Comparison of ENCODE assay signal across 1 cellular context in the genomic region with DNA sequence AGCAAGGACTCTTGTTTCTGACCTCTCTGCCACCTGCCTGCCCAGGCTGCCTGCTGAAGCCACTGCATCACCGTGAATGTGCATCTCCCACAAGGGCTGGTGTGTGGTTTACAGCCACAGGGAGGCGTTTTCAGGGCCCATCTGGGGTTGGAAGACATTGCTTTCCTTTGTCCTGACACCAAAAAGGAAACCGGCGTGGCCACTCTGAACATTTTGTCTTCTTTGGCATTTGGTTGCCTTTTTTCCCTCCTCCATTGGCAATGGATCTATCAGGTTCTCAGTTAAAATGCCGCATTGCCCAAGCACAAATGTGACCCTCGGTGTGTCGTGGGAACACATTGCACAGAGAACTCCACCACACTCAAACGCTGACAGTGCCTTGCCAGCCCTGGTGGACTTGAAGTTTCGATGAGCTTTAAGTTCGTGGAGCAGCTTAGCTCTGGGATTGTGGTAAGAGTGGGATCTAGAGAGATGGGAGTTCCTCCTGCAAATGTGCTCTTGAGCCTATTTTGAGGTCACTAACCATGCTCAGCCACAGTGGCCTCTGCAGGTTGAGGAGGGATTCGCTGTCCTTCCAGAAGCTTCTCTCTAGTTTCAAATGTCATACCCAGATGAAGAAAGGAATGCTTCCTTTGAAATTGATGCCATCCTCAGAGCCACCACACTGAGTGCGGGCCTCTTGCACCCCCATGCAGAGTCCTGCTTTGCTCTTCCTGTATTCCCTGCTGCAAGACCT.
TF ChIP-seq lines count a peak whose summit lies in the region.

No MANE protein-coding gene starts in this region.

TF ChIP-seq in SK-N-SH treated with all-trans-retinoic acid at 6 μM for 48 hours, 23 proteins besides CTCF, POLR2A, EP300 and RAD21 (continued from another document):
- TF ChIP-seq, protein P1, sequence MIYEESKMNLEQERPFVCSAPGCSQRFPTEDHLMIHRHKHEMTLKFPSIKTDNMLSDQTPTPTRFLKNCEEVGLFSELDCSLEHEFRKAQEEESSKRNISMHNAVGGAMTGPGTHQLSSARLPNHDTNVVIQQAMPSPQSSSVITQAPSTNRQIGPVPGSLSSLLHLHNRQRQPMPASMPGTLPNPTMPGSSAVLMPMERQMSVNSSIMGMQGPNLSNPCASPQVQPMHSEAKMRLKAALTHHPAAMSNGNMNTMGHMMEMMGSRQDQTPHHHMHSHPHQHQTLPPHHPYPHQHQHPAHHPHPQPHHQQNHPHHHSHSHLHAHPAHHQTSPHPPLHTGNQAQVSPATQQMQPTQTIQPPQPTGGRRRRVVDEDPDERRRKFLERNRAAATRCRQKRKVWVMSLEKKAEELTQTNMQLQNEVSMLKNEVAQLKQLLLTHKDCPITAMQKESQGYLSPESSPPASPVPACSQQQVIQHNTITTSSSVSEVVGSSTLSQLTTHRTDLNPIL (CRISPR knock-in tag; IDR thresholded peaks at IDR 0.05; ENCODE audit: low read depth) = no peak
- TF ChIP-seq GLIS3 (CRISPR knock-in tag; IDR thresholded peaks at IDR 0.05) (no peak), BACH2 (CRISPR knock-in tag; IDR thresholded peaks at IDR 0.05; ENCODE audit: borderline replicate concordance) (no peak), ZNF8 (CRISPR knock-in tag; IDR thresholded peaks at IDR 0.05) (no peak), ISL1 (CRISPR knock-in tag; IDR thresholded peaks at IDR 0.05) (no peak), PPARA (CRISPR knock-in tag; IDR thresholded peaks at IDR 0.05; ENCODE audit: borderline replicate concordance) (no peak), ZNF565 (CRISPR knock-in tag; conservative IDR thresholded peaks at IDR 0.05; ENCODE audit: low read depth) (no peak), CSDC2 (CRISPR knock-in tag; IDR thresholded peaks at IDR 0.05) (no peak), ZFP30 (CRISPR knock-in tag; IDR thresholded peaks at IDR 0.05) (no peak)
- TF ChIP-seq, protein P2, sequence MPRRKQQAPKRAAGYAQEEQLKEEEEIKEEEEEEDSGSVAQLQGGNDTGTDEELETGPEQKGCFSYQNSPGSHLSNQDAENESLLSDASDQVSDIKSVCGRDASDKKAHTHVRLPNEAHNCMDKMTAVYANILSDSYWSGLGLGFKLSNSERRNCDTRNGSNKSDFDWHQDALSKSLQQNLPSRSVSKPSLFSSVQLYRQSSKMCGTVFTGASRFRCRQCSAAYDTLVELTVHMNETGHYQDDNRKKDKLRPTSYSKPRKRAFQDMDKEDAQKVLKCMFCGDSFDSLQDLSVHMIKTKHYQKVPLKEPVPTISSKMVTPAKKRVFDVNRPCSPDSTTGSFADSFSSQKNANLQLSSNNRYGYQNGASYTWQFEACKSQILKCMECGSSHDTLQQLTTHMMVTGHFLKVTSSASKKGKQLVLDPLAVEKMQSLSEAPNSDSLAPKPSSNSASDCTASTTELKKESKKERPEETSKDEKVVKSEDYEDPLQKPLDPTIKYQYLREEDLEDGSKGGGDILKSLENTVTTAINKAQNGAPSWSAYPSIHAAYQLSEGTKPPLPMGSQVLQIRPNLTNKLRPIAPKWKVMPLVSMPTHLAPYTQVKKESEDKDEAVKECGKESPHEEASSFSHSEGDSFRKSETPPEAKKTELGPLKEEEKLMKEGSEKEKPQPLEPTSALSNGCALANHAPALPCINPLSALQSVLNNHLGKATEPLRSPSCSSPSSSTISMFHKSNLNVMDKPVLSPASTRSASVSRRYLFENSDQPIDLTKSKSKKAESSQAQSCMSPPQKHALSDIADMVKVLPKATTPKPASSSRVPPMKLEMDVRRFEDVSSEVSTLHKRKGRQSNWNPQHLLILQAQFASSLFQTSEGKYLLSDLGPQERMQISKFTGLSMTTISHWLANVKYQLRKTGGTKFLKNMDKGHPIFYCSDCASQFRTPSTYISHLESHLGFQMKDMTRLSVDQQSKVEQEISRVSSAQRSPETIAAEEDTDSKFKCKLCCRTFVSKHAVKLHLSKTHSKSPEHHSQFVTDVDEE (CRISPR knock-in tag; IDR thresholded peaks at IDR 0.05) = no peak
